Comparison of ENCODE assay signal across 25 cellular contexts in genomic region chr2:133123912-133124311, GRCh38.
"Had no signal": no experiment of that assay in that cellular context is flagged by ENCODE, and none has a peak within 500 bp of the region (broad histone marks: within the 10 kb centered on the region; RNA-seq: fewer than 3 reads in every experiment).

No MANE protein-coding gene starts in this region.

- DNase-seq: dermis blood vessel endothelial cell; effector memory CD4-positive, alpha-beta T cell; foreskin keratinocyte; heart left ventricle; kidney; natural killer cell; right cardiac atrium; sigmoid colon; stimulated activated CD4-positive, alpha-beta T cell treated with anti-CD3 and anti-CD28 coated beads, Interleukin-2, amount 100 ng/mL, for 24 hours; stimulated activated CD4-positive, alpha-beta T cell treated with anti-CD3 and anti-CD28 coated beads, Interleukin-4, amount 100 ng/mL, for 24 hours; stimulated activated naive CD8-positive, alpha-beta T cell treated with anti-CD3 and anti-CD28 coated beads, Interleukin-15, Interleukin-2, amounts not matched to agents 100 U/mL and 50 U/mL, for 24 hours; substantia nigra; testis; tibial artery had no signal

- FAIRE-seq: endothelial cell of umbilical vein, kidney, urothelium cell line had no signal

- H3K27me3 ChIP-seq: esophagus muscularis mucosa, foreskin keratinocyte, gastroesophageal sphincter, heart left ventricle, hepatocyte, neural progenitor cell, sigmoid colon, testis, tibial artery had no signal

- H3K4me3 ChIP-seq: coronary artery, esophagus muscularis mucosa, gastroesophageal sphincter, heart left ventricle, hepatocyte, lung, neural progenitor cell, prostate gland, sigmoid colon, testis, tibial artery had no signal

- ATAC-seq: foreskin keratinocyte; gastroesophageal sphincter; heart left ventricle; left lobe of liver; natural killer cell; right cardiac atrium; stimulated activated memory B cell treated with anti-CD40 and anti-IgM and Interleukin-4, amounts not matched to agents 10 μg/mL and 1 μg/mL and 100 μg/mL, for 72 hours; stimulated activated naive CD8-positive, alpha-beta T cell treated with anti-CD3 and anti-CD28 coated beads, Interleukin-15, Interleukin-2, amounts not matched to agents 100 U/mL and 50 U/mL, for 24 hours had no signal

- H3K36me3 ChIP-seq: esophagus muscularis mucosa, gastroesophageal sphincter, heart left ventricle, neural progenitor cell, prostate gland, sigmoid colon, tibial artery had no signal
